Comparison of ENCODE assay signal across 15 cellular contexts in genomic region chrX:23559975-23560374, GRCh38.
"Had no signal": no experiment of that assay in that cellular context is flagged by ENCODE, and none has a peak within 500 bp of the region (broad histone marks: within the 10 kb centered on the region; RNA-seq: fewer than 3 reads in every experiment).

No MANE protein-coding gene starts in this region.

- H3K27ac ChIP-seq: neutrophil, pancreas, testis, upper lobe of left lung had no signal

- H3K27me3 ChIP-seq: neutrophil, pancreas, testis, upper lobe of left lung had no signal

- ATAC-seq: activated T-cell treated with anti-CD3 and anti-CD28 coated beads, Interleukin-2, amount 50 U/mL, for 72 hours; esophagus mucosa; naive thymus-derived CD8-positive, alpha-beta T cell; pancreas; sciatic nerve; stimulated activated memory B cell treated with anti-CD40 and anti-IgM and Interleukin-4, amounts not matched to agents 10 μg/mL and 1 μg/mL and 100 μg/mL, for 72 hours had no signal

- H3K4me1 ChIP-seq: pancreas, testis, upper lobe of left lung had no signal

- H3K4me3 ChIP-seq: pancreas, testis, upper lobe of left lung had no signal

- DNase-seq: activated CD4-positive, alpha-beta T cell treated with anti-CD3 and anti-CD28 coated beads, Interleukin-2, amount 50 U/mL, for 4 hours; activated effector memory CD4-positive, alpha-beta T cell treated with anti-CD3 and anti-CD28 coated beads, Interleukin-2, amount 50 U/mL, for 16 hours; activated T-cell treated with anti-CD3 and anti-CD28 coated beads, Interleukin-2, amount 50 U/mL, for 72 hours; effector CD4-positive, alpha-beta T cell; mesenchymal stem cell; naive thymus-derived CD8-positive, alpha-beta T cell; pancreas; stimulated activated CD4-positive, alpha-beta T cell treated with anti-CD3 and anti-CD28 coated beads, Interleukin-4, amount 100 ng/mL, for 4 hours; T-helper 2 cell; testis; upper lobe of left lung had no signal

- H3K9me3 ChIP-seq: neutrophil, pancreas, testis had no signal

- H3K36me3 ChIP-seq: neutrophil, pancreas, upper lobe of left lung had no signal
